ENCODE assay signal across 1 cellular context in the genomic region with DNA sequence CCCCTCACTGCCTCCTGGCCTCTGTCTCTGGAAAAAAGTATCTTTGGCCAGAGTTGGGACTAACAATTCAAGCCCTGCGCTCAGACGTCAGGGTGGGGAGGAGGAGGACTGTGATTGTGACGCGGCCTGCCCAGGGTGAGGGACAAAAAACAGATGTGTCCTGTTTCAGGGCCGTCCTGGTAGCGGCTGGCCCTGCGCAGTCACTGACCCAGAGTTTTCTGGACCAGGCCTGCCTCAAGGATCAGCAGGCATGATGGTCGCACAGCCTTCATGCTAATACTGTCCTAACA.
TF ChIP-seq lines count a peak whose summit lies in the region.

No MANE protein-coding gene starts in this region.

TF ChIP-seq in SK-N-SH, 30 proteins besides CTCF, POLR2A, EP300 and RAD21 (continued from another document):
- TF ChIP-seq, protein P1, sequence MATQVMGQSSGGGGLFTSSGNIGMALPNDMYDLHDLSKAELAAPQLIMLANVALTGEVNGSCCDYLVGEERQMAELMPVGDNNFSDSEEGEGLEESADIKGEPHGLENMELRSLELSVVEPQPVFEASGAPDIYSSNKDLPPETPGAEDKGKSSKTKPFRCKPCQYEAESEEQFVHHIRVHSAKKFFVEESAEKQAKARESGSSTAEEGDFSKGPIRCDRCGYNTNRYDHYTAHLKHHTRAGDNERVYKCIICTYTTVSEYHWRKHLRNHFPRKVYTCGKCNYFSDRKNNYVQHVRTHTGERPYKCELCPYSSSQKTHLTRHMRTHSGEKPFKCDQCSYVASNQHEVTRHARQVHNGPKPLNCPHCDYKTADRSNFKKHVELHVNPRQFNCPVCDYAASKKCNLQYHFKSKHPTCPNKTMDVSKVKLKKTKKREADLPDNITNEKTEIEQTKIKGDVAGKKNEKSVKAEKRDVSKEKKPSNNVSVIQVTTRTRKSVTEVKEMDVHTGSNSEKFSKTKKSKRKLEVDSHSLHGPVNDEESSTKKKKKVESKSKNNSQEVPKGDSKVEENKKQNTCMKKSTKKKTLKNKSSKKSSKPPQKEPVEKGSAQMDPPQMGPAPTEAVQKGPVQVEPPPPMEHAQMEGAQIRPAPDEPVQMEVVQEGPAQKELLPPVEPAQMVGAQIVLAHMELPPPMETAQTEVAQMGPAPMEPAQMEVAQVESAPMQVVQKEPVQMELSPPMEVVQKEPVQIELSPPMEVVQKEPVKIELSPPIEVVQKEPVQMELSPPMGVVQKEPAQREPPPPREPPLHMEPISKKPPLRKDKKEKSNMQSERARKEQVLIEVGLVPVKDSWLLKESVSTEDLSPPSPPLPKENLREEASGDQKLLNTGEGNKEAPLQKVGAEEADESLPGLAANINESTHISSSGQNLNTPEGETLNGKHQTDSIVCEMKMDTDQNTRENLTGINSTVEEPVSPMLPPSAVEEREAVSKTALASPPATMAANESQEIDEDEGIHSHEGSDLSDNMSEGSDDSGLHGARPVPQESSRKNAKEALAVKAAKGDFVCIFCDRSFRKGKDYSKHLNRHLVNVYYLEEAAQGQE (IDR thresholded peaks at IDR 0.05; ENCODE audit: low read depth, low read length), result no peak
- TF ChIP-seq FOSL2 (IDR thresholded peaks at IDR 0.05; ENCODE audit: borderline replicate concordance, low read depth), result no peak
- no peak for TF ChIP-seq TCF12 (IDR thresholded peaks at IDR 0.05)
- TF ChIP-seq, protein P2, sequence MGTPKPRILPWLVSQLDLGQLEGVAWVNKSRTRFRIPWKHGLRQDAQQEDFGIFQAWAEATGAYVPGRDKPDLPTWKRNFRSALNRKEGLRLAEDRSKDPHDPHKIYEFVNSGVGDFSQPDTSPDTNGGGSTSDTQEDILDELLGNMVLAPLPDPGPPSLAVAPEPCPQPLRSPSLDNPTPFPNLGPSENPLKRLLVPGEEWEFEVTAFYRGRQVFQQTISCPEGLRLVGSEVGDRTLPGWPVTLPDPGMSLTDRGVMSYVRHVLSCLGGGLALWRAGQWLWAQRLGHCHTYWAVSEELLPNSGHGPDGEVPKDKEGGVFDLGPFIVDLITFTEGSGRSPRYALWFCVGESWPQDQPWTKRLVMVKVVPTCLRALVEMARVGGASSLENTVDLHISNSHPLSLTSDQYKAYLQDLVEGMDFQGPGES (IDR thresholded peaks at IDR 0.05; ENCODE audit: low read depth, low read length), result no peak
- TF ChIP-seq SIN3A (IDR thresholded peaks at IDR 0.05; ENCODE audit: borderline replicate concordance, low read depth, low read length), result no peak
TF ChIP-seq in SK-N-SH: peak in this region for 1.
